1 cellular context compared by ENCODE assay signal in the genomic region with DNA sequence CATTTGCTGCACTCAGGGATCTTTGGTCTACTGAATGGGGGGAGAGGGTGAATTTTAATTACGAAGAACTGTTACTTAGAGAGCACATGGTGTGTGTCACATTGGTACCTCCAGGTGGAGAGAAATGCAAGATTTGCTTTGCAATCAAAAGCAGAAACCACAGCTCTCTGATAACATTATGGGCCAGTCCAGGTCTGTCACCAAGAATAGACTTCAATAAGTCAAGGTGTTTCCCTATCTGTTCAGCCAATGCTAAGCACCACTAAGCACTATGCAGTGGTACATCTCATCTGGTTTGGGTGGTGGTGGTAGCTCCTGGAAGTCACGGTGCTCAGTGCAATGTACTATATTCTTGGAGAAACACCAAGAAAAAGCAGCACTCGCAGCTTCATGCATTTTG.
TF ChIP-seq lines count a peak whose summit lies in the region.

No MANE protein-coding gene starts in this region.

TF ChIP-seq in SK-N-SH treated with all-trans-retinoic acid at 6 μM for 48 hours, 23 proteins besides CTCF, POLR2A, EP300 and RAD21 (continued from another document):
- TF ChIP-seq, protein P1, sequence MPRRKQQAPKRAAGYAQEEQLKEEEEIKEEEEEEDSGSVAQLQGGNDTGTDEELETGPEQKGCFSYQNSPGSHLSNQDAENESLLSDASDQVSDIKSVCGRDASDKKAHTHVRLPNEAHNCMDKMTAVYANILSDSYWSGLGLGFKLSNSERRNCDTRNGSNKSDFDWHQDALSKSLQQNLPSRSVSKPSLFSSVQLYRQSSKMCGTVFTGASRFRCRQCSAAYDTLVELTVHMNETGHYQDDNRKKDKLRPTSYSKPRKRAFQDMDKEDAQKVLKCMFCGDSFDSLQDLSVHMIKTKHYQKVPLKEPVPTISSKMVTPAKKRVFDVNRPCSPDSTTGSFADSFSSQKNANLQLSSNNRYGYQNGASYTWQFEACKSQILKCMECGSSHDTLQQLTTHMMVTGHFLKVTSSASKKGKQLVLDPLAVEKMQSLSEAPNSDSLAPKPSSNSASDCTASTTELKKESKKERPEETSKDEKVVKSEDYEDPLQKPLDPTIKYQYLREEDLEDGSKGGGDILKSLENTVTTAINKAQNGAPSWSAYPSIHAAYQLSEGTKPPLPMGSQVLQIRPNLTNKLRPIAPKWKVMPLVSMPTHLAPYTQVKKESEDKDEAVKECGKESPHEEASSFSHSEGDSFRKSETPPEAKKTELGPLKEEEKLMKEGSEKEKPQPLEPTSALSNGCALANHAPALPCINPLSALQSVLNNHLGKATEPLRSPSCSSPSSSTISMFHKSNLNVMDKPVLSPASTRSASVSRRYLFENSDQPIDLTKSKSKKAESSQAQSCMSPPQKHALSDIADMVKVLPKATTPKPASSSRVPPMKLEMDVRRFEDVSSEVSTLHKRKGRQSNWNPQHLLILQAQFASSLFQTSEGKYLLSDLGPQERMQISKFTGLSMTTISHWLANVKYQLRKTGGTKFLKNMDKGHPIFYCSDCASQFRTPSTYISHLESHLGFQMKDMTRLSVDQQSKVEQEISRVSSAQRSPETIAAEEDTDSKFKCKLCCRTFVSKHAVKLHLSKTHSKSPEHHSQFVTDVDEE (CRISPR knock-in tag; IDR thresholded peaks at IDR 0.05): no peak
- TF ChIP-seq, protein P2, sequence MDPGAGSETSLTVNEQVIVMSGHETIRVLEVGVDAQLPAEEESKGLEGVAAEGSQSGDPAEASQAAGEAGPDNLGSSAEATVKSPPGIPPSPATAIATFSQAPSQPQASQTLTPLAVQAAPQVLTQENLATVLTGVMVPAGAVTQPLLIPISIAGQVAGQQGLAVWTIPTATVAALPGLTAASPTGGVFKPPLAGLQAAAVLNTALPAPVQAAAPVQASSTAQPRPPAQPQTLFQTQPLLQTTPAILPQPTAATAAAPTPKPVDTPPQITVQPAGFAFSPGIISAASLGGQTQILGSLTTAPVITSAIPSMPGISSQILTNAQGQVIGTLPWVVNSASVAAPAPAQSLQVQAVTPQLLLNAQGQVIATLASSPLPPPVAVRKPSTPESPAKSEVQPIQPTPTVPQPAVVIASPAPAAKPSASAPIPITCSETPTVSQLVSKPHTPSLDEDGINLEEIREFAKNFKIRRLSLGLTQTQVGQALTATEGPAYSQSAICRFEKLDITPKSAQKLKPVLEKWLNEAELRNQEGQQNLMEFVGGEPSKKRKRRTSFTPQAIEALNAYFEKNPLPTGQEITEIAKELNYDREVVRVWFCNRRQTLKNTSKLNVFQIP (CRISPR knock-in tag; IDR thresholded peaks at IDR 0.05; ENCODE audit: borderline replicate concordance, low read depth): no peak
- TF ChIP-seq, protein P3, sequence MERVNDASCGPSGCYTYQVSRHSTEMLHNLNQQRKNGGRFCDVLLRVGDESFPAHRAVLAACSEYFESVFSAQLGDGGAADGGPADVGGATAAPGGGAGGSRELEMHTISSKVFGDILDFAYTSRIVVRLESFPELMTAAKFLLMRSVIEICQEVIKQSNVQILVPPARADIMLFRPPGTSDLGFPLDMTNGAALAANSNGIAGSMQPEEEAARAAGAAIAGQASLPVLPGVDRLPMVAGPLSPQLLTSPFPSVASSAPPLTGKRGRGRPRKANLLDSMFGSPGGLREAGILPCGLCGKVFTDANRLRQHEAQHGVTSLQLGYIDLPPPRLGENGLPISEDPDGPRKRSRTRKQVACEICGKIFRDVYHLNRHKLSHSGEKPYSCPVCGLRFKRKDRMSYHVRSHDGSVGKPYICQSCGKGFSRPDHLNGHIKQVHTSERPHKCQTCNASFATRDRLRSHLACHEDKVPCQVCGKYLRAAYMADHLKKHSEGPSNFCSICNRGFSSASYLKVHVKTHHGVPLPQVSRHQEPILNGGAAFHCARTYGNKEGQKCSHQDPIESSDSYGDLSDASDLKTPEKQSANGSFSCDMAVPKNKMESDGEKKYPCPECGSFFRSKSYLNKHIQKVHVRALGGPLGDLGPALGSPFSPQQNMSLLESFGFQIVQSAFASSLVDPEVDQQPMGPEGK (CRISPR knock-in tag; IDR thresholded peaks at IDR 0.05; ENCODE audit: borderline replicate concordance): no peak
- TF ChIP-seq ARNTL (CRISPR knock-in tag; IDR thresholded peaks at IDR 0.05; ENCODE audit: borderline replicate concordance, low read depth): no peak
